Comparison of ENCODE assay signal across 10 cellular contexts in genomic region chr17:29732613-29733012, GRCh38.
DNase-seq lines count a peak whose midpoint lies in the region; ATAC-seq, FAIRE-seq and TF ChIP-seq lines count a peak whose summit lies in the region.
"Had no signal": no experiment of that assay in that cellular context is flagged by ENCODE, and none has a peak within 500 bp of the region (broad histone marks: within the 10 kb centered on the region; RNA-seq: fewer than 3 reads in every experiment).

No MANE protein-coding gene starts in this region.

- peaks cover 4% of the 10 kb centered on the region for H3K9me3 Mint-ChIP-seq in activated CD4-positive, alpha-beta T cell treated with anti-CD3 and anti-CD28 coated beads, Interleukin-2, amount 10 ng/mL, durations not matched to agents 24 days and 14 days

- FAIRE-seq in A549 (lab: Jason Lieb, UNC) (no peak), K562 (lab: Jason Lieb, UNC) (peak; percentile 49)

- no peaks in the 10 kb centered on the region for H4K20me1 ChIP-seq in K562 (replicated peaks; ENCODE audit: control insufficient read depth, insufficient read depth, low read length)

- peak overlapping the region; percentile 29; the same call in 1 of the 2 replicates for H2AFZ ChIP-seq in K562 (ENCODE audit: low read depth, low read length)

- H3K27ac ChIP-seq in A549 (peak overlapping the region in 1 of 2 experiments; percentile 46; a peak in 3 of 6 replicates), K562 (ENCODE audit: extremely low read depth, low read depth, low read length) (peak overlapping the region; percentile 0; the same call in 1 of the 3 replicates), left lung (peak overlapping the region in 1 of 2 donors; percentile 45)

- H3K36me3 ChIP-seq in K562 (ENCODE audit: control insufficient read depth, insufficient read depth, low read length): no peaks in the 10 kb centered on the region
- peaks cover 0 to 10% of the 10 kb centered on the region in 2 donors for H3K36me3 ChIP-seq in left lung

- H3K27me3 Mint-ChIP-seq in activated CD4-positive, alpha-beta T cell treated with anti-CD3 and anti-CD28 coated beads, Interleukin-2, amount 10 ng/mL, durations not matched to agents 24 days and 14 days: no peaks in the 10 kb centered on the region

- in situ Hi-C loops in K562 (cut with MboI): no loop called here

- H3K79me2 ChIP-seq in K562 (ENCODE audit: control insufficient read depth, insufficient read depth, low read length): no peaks in the 10 kb centered on the region

- peak in 1 of 2 experiments; percentile 49 for DNase-seq in A549 (ENCODE audit: low read depth in 1 of 2, low spot score in 1 of 2)
- DNase-seq in HT1080 (ENCODE audit: low read depth): peak; percentile 39
- peak in 1 of 4 experiments; percentile 35 for DNase-seq in K562 (ENCODE audit: extremely low read depth in 1 of 4, low spot score in 3 of 4)
- no peak for DNase-seq in left lung
- DNase-seq in DMS79 (lab: John Stamatoyannopoulos, UW): no peak
- no peak for DNase-seq in activated CD4-positive, alpha-beta T cell treated with anti-CD3 and anti-CD28 coated beads, Interleukin-2, amount 10 ng/mL, durations not matched to agents 24 days and 14 days
- no peak for DNase-seq in activated CD8-positive, alpha-beta memory T cell treated with anti-CD3 and anti-CD28 coated beads for 24 hours
- DNase-seq: activated CD4-positive, alpha-beta T cell treated with anti-CD3 and anti-CD28 coated beads, Interleukin-2, amount 50 U/mL, for 4 hours; AML-193 had no signal

- H3K9me1 ChIP-seq in K562 (ENCODE audit: control insufficient read depth, insufficient read depth, low read length): no peaks in the 10 kb centered on the region

- TF ChIP-seq EP300 in A549 (IDR thresholded peaks at IDR 0.05): no peak
- no peak for TF ChIP-seq EP300 in K562 (IDR thresholded peaks at IDR 0.05; ENCODE audit: low read length)

- H3K4me3 Mint-ChIP-seq in activated CD4-positive, alpha-beta T cell treated with anti-CD3 and anti-CD28 coated beads, Interleukin-2, amount 10 ng/mL, durations not matched to agents 24 days and 14 days: no peak overlapping the region

- POLR2A ChIA-PET in A549 (lab: Yijun Ruan, JAX): no interaction called here
- POLR2A ChIA-PET in K562 (lab: Yijun Ruan, JAX): interaction anchor here (0.6 to 2.5 kb wide), 6 partner anchors 10 to 352 kb away, joined by 3 to 9 read pairs (median 3); no protein-coding TSS in a partner anchor

- H3K9me3 ChIP-seq in A549 (peaks cover 9% of the 10 kb centered on the region; the same call in 2 of the 3 replicates), K562 (replicated peaks; ENCODE audit: control insufficient read depth, insufficient read depth, low read depth, low read length) (0 out of 2 replicates have a peak, but pooled peaks cover 5% of the 10 kb centered on the region), left lung (no peaks in the 10 kb centered on the region)

- ATAC-seq in A549 (peak; percentile 93 to 96), K562 (peak; percentile 77), left lung (peak; percentile 68), HG02678 (IDR thresholded peaks at IDR 0.05; ENCODE audit: unreplicated experiment) (no peak)

- TF ChIP-seq RAD21 in A549 (conservative IDR thresholded peaks at IDR 0.05 in 1 of 2, IDR thresholded peaks at IDR 0.05 in 1 of 2) (no peak), K562 (CRISPR knock-in tag; conservative IDR thresholded peaks at IDR 0.05 in 1 of 2, IDR thresholded peaks at IDR 0.05 in 1 of 2) (no peak)

- H3K4me2 ChIP-seq in A549: peak overlapping the region; percentile 62
- no peak overlapping the region for H3K4me2 ChIP-seq in K562 (ENCODE audit: insufficient read depth, low read length)

- 23% methylated on average over 5 of the region's 5 CpGs for WGBS in A549 (ENCODE audit: missing lambda C conversion rate)
- WGBS in K562 (ENCODE audit: insufficient coverage, low coverage, missing lambda C conversion rate): 7% methylated on average over 5 of the region's 5 CpGs

- no peak overlapping the region for H3K4me3 ChIP-seq in A549
- H3K4me3 ChIP-seq in K562: no peak overlapping the region
- H3K4me3 ChIP-seq in left lung: no peak overlapping the region

- peaks cover 21% of the 10 kb centered on the region for H3K4me1 Mint-ChIP-seq in activated CD4-positive, alpha-beta T cell treated with anti-CD3 and anti-CD28 coated beads, Interleukin-2, amount 10 ng/mL, durations not matched to agents 24 days and 14 days

- TF ChIP-seq CTCF in A549 (IDR thresholded peaks at IDR 0.05) (no peak), K562 (IDR thresholded peaks at IDR 0.05 in 2 of 3, conservative IDR thresholded peaks at IDR 0.05 in 1 of 3; ENCODE audit: insufficient read depth in 2 of 3, low read depth in 1 of 3, low read length in 3 of 3) (no peak), left lung (IDR thresholded peaks at IDR 0.05) (no peak)

- CTCF ChIA-PET in A549 (lab: Yijun Ruan, JAX) (interaction anchor here (0.6 to 1.9 kb wide), 6 partner anchors 12 to 94 kb away, joined by 3 to 5 read pairs (median 4); no protein-coding TSS in a partner anchor), K562 (lab: Yijun Ruan, JAX; ENCODE audit: low intra/inter-chr PET ratio) (no interaction called here)

- TF ChIP-seq POLR2A in A549 (IDR thresholded peaks at IDR 0.05; ENCODE audit: low read length): no peak
- TF ChIP-seq POLR2A in K562 (conservative IDR thresholded peaks at IDR 0.05): no peak

- H3K4me1 ChIP-seq in A549 (peaks cover 41% of the 10 kb centered on the region), K562 (replicated peaks in 1 of 2; ENCODE audit: control insufficient read depth in 2 of 2, insufficient read depth in 2 of 2, low read length in 2 of 2) (peaks cover 10 to 22% of the 10 kb centered on the region in 2 experiments; a peak in 4 of 5 replicates), left lung (peaks cover 0 to 55% of the 10 kb centered on the region in 2 donors)

- no peaks in the 10 kb centered on the region for H3K27me3 ChIP-seq in K562 (ENCODE audit: control insufficient read depth in 2 of 2, insufficient read depth in 2 of 2, low read length in 2 of 2)
- no peaks in the 10 kb centered on the region for H3K27me3 ChIP-seq in left lung

- intact Hi-C loops in K562 (cut with micrococcal nuclease): no loop called here
- intact Hi-C loops in left lung (cut with DNase I): no loop called here
- intact Hi-C loops in activated CD4-positive, alpha-beta T cell treated with anti-CD3 and anti-CD28 coated beads, Interleukin-2, amount 10 ng/mL, durations not matched to agents 24 days and 14 days (cut with micrococcal nuclease): no loop called here

- H3K27ac Mint-ChIP-seq in activated CD4-positive, alpha-beta T cell treated with anti-CD3 and anti-CD28 coated beads, Interleukin-2, amount 10 ng/mL, durations not matched to agents 24 days and 14 days: no peak overlapping the region

- no TSS peak for BruUV-seq in K562 (replicated peaks; lab: Mats Ljungman, UMichigan)

- peaks cover 18% of the 10 kb centered on the region for H3K36me3 Mint-ChIP-seq in activated CD4-positive, alpha-beta T cell treated with anti-CD3 and anti-CD28 coated beads, Interleukin-2, amount 10 ng/mL, durations not matched to agents 24 days and 14 days (ENCODE audit: low read depth)

- H3K9ac ChIP-seq in K562 (ENCODE audit: insufficient read depth in 1 of 2, low read depth in 2 of 2, low read length in 2 of 2): peak overlapping the region in 1 of 2 experiments; percentile 26; a peak in 1 of 4 replicates

TF ChIP-seq in A549, 52 proteins besides CTCF, POLR2A, EP300 and RAD21:
- TF ChIP-seq MAZ (IDR thresholded peaks at IDR 0.05; ENCODE audit: borderline replicate concordance, low read depth, low read length) (no peak), FOSL2 (IDR thresholded peaks at IDR 0.05) (no peak), FOSL2 (CRISPR knock-in tag; IDR thresholded peaks at IDR 0.05) (peak; percentile 60)

TF ChIP-seq in K562, 482 proteins besides CTCF, POLR2A, EP300 and RAD21:
- peak; percentile 33 for TF ChIP-seq CBFA2T3 (IDR thresholded peaks at IDR 0.05)
- no peak for TF ChIP-seq USF2 (CRISPR knock-in tag; IDR thresholded peaks at IDR 0.05)
TF ChIP-seq in K562: peak in this region for 1.
